Comparison of ENCODE assay signal across 14 cellular contexts in the genomic region with DNA sequence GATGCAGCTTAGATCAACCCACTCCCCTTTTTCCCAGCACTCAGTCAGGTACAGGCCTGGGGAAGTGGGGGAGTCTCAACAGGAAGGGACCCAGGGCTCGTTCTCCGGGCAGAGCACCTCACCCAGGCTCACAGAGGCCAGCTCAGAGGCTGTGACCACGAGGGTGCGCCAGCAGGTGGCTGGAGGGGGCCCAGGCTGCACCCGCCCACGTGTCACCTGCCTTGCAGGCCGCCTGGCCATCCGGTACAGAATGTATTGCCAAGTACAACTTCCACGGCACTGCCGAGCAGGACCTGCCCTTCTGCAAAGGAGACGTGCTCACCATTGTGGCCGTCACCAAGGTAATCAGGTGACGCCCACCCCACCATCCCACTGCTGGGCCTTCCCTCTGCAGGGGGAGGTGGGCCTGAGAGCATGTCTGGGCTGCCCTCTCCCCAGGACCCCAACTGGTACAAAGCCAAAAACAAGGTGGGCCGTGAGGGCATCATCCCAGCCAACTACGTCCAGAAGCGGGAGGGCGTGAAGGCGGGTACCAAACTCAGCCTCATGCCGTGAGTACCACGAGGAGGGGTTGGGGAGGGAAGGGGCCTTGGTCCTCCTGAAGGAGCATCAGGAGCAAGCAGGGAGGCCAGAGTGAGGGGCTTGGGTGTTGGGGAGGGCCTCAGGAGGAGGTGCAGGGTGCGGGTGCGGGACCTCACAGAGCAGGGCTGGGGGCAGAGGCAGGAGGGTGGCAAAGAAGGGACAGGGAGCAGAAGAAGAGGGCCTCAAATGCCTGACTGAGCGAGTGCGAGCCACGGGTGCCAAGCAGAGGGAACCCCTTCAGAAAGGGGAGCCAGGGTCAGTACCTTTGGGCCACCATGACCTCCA. TPM values are rescaled to one million over a fixed set of nuclear protein-coding genes. Genes with fewer than 3 reads are reported as not detected.
A peak's percentile ranks its signal among the peaks of the same experiment; 100 is the strongest.
DNase-seq lines count a peak whose midpoint lies in the region; ATAC-seq and TF ChIP-seq lines count a peak whose summit lies in the region.
"Had no signal": no experiment of that assay in that cellular context is flagged by ENCODE, and none has a peak within 500 bp of the region (broad histone marks: within the 10 kb centered on the region; RNA-seq: fewer than 3 reads in every experiment).

No MANE protein-coding gene starts in this region.

- peaks cover 46% of the 10 kb centered on the region for H3K36me3 Mint-ChIP-seq in T-helper 1 cell treated with Interleukin-12 subunit alpha and Interleukin-12 subunit beta and Interleukin-4 antibody, amounts not matched to agents 30 μg/mL and 1 μg/mL, for 36 hours (ENCODE audit: low read depth)

- intact Hi-C loops in gastrocnemius medialis (cut with DNase I; ENCODE audit: low total_unique reads) = no loop called here

- in situ Hi-C loops in gastrocnemius medialis (cut with MboI; ENCODE audit: low sequenced_read_pairs in 4 of 4) = no loop called here
- in situ Hi-C loops in KBM-7 (cut with MboI; ENCODE audit: low pct_unique_long_range_greater_than_20kb, low sequenced_read_pairs) = no loop called here

- H3K36me3 ChIP-seq in Peyer's patch = peaks cover 0 to 48% (median 0%) of the 10 kb centered on the region in 3 donors
- peaks cover 0 to 13% of the 10 kb centered on the region in 2 donors for H3K36me3 ChIP-seq in gastrocnemius medialis

- H3K9me3 ChIP-seq in Peyer's patch (no peaks in the 10 kb centered on the region), gastrocnemius medialis (no peaks in the 10 kb centered on the region)
- H3K9me3 ChIP-seq: thyroid gland had no signal

- no peaks in the 10 kb centered on the region for H3K27me3 Mint-ChIP-seq in T-helper 1 cell treated with Interleukin-12 subunit alpha and Interleukin-12 subunit beta and Interleukin-4 antibody, amounts not matched to agents 30 μg/mL and 1 μg/mL, for 36 hours (ENCODE audit: low read depth)

- peak; percentile 79 to 84 for ATAC-seq in gastrocnemius medialis

- H3K4me1 ChIP-seq in Peyer's patch (peaks cover 4 to 48% (median 39%) of the 10 kb centered on the region in 4 donors), gastrocnemius medialis (peaks cover 23 to 24% of the 10 kb centered on the region in 2 donors)
- H3K4me1 ChIP-seq: thyroid gland had no signal

- no peaks in the 10 kb centered on the region for H3K9me3 Mint-ChIP-seq in T-helper 1 cell treated with Interleukin-12 subunit alpha and Interleukin-12 subunit beta and Interleukin-4 antibody, amounts not matched to agents 30 μg/mL and 1 μg/mL, for 36 hours

- peak overlapping the region; percentile 82 for H3K27ac Mint-ChIP-seq in T-helper 1 cell treated with Interleukin-12 subunit alpha and Interleukin-12 subunit beta and Interleukin-4 antibody, amounts not matched to agents 30 μg/mL and 1 μg/mL, for 36 hours

- no peak overlapping the region for H3K4me3 Mint-ChIP-seq in T-helper 1 cell treated with Interleukin-12 subunit alpha and Interleukin-12 subunit beta and Interleukin-4 antibody, amounts not matched to agents 30 μg/mL and 1 μg/mL, for 36 hours

- TF ChIP-seq CTCF in Peyer's patch (IDR thresholded peaks at IDR 0.05) (peak in 4 of 6 experiments; percentile 27 to 50 (median 38)), gastrocnemius medialis (IDR thresholded peaks at IDR 0.05 in 4 of 5, conservative IDR thresholded peaks at IDR 0.05 in 1 of 5) (peak in 3 of 5 experiments; percentile 16 to 30 (median 17))

- H3K4me3 ChIP-seq in Peyer's patch (peak overlapping the region in 1 of 4 donors; percentile 12), gastrocnemius medialis (no peak overlapping the region)
- H3K4me3 ChIP-seq: thyroid gland had no signal

- H3K27me3 ChIP-seq in Peyer's patch = no peaks in the 10 kb centered on the region
- H3K27me3 ChIP-seq in gastrocnemius medialis = no peaks in the 10 kb centered on the region
- H3K27me3 ChIP-seq: thyroid gland had no signal

- H3K4me1 Mint-ChIP-seq in T-helper 1 cell treated with Interleukin-12 subunit alpha and Interleukin-12 subunit beta and Interleukin-4 antibody, amounts not matched to agents 30 μg/mL and 1 μg/mL, for 36 hours (ENCODE audit: low read depth) = peaks cover 45% of the 10 kb centered on the region

- TF ChIP-seq POLR2A in Peyer's patch (IDR thresholded peaks at IDR 0.05) (no peak), gastrocnemius medialis (IDR thresholded peaks at IDR 0.05) (peak in 1 of 2 donors; percentile 9)

- DNase-seq in T-helper 1 cell (no peak), Peyer's patch (peak; percentile 74 to 91 (median 86)), epithelial cell of prostate (ENCODE audit: low read depth, low spot score) (no peak), gastrocnemius medialis (peak; percentile 80 to 88), KBM-7 (no peak), NCI-H748 (lab: John Stamatoyannopoulos, UW; ENCODE audit: unreplicated experiment) (no peak), T1000 (lab: John Stamatoyannopoulos, UW) (no peak)
- DNase-seq: 8988T, activated gamma-delta T cell treated with Interleukin-2 at 50 U/mL for 16 hours, NCI-H2029 treated with DMSO at 0.1 percent for 48 hours, thyroid gland had no signal

- peak overlapping the region in 3 of 4 donors; percentile 71 to 97 (median 76) for H3K27ac ChIP-seq in Peyer's patch
- H3K27ac ChIP-seq in epithelial cell of prostate = peak overlapping the region; percentile 88
- peak overlapping the region; percentile 71 to 84 (median 75) for H3K27ac ChIP-seq in gastrocnemius medialis
- H3K27ac ChIP-seq: thyroid gland had no signal

RNA-seq across cellular contexts. Expression of a gene that starts 14.0 kb away (rescaled TPM):
- total RNA-seq in Peyer's patch = not detected
- total RNA-seq in gastrocnemius medialis = not detected
- total RNA-seq: esophagus mucosa, lung microvascular endothelial cell had no signal

RNA-seq across cellular contexts. Expression of a gene that starts 16.7 kb away (rescaled TPM):
- total RNA-seq in Peyer's patch (100 to 1,000 TPM in 1 of 4 donors, 10 to 100 TPM in 3; 53.8 to 122 (median 66.2) TPM), gastrocnemius medialis (10 to 100 TPM in 2 of 4 donors, 1 to 10 TPM in 2; 6.4 to 11.7 (median 10.8) TPM)

RNA-seq across cellular contexts. Expression of a gene that starts 27.8 kb away (rescaled TPM):
- total RNA-seq in Peyer's patch = not detected
- total RNA-seq in gastrocnemius medialis = not detected
- total RNA-seq: esophagus mucosa, lung microvascular endothelial cell, thyroid gland had no signal

RNA-seq across cellular contexts. Expression of a gene that starts 44.3 kb away (rescaled TPM):
- total RNA-seq in Peyer's patch (100 to 1,000 TPM; 194 to 508 (median 288) TPM), gastrocnemius medialis (10 to 100 TPM; 39.0 to 56.5 (median 48.1) TPM)

RNA-seq across cellular contexts. Expression of a gene that starts 50.0 kb away (rescaled TPM):
- total RNA-seq in Peyer's patch (not detected), gastrocnemius medialis (not detected)
- total RNA-seq: esophagus mucosa, lung microvascular endothelial cell had no signal

Comparison
In these comparisons a context has a peak if more than half of its experiments do, and no peak if none do; other contexts are left out.
1. DNase-seq: peak in Peyer's patch (3 of 3) and gastrocnemius medialis (2 of 2); none in T-helper 1 cell (0 of 5), epithelial cell of prostate (single experiment), KBM-7 (single experiment), NCI-H748 (single experiment) and T1000 (single experiment).
2. RNA of a gene that starts 16.7 kb away (total RNA-seq): 53.8 to 122 TPM in Peyer's patch; 6.4 to 11.7 TPM in gastrocnemius medialis; every median in the first group is over 4 times any median in the second.
3. Peak in every context shown above with its lines, with median percentiles within 50 percentile points of each other: H3K27ac ChIP-seq.